In genomic region chr6:157380458-157380778, GRCh38 we compare ENCODE assay signal across 8 cellular contexts. TPM values are rescaled to one million over a fixed set of nuclear protein-coding genes. Genes with fewer than 3 reads are reported as not detected.
DNase-seq lines count a peak whose midpoint lies in the region; ATAC-seq and TF ChIP-seq lines count a peak whose summit lies in the region.

No MANE protein-coding gene starts in this region.

- TF ChIP-seq CTCF in testis (IDR thresholded peaks at IDR 0.05) = no peak

- ATAC-seq in HG03439 (IDR thresholded peaks at IDR 0.05; ENCODE audit: unreplicated experiment) = peak; percentile 17
- peak; percentile 3 for ATAC-seq in left lobe of liver
- no peak for ATAC-seq in GM19351 (IDR thresholded peaks at IDR 0.05; ENCODE audit: unreplicated experiment)

- H3K4me1 ChIP-seq in testis = peaks cover 22% of the 10 kb centered on the region

- no peaks in the 10 kb centered on the region for H3K9me3 ChIP-seq in testis

- TF ChIP-seq POLR2A in testis (IDR thresholded peaks at IDR 0.05) = no peak

- DNase-seq in stimulated activated CD4-positive, alpha-beta T cell treated with anti-CD3 and anti-CD28 coated beads, Interleukin-12 subunit alpha, Interleukin-12 subunit beta, amount 100 ng/mL, for 24 hours (ENCODE audit: low read depth in 2 of 2) = peak; percentile 12 to 14
- DNase-seq in stimulated activated CD4-positive, alpha-beta T cell treated with anti-CD3 and anti-CD28 coated beads, Interleukin-2, amount 100 ng/mL, for 48 hours = no peak
- no peak for DNase-seq in left lobe of liver (ENCODE audit: low spot score)
- no peak for DNase-seq in testis
- no peak for DNase-seq in dermis blood vessel endothelial cell

- intact Hi-C loops in testis (cut with DNase I; ENCODE audit: low total_unique reads) = no loop called here

- H3K27ac ChIP-seq in angular gyrus (ENCODE audit: low read depth, low read length) (peak overlapping the region; percentile 70), testis (peak overlapping the region; percentile 86 to 95)

- H3K27me3 ChIP-seq in testis = no peaks in the 10 kb centered on the region

- WGBS in testis, 2 donors = 0% methylated on average over 14 of the region's 28 CpGs; no CpG with 5 or more reads in 1 of the 2 donors

- no peaks in the 10 kb centered on the region for H3K36me3 ChIP-seq in testis (ENCODE audit: low read depth, missing control alignments)

- H3K4me3 ChIP-seq in testis = peak overlapping the region; percentile 73 to 95

RNA-seq across cellular contexts. Expression of gene ZDHHC14, which starts 0.6 kb away (rescaled TPM):
- total RNA-seq in left lobe of liver = 13.7 TPM
- total RNA-seq in testis = 10 to 100 TPM; 67.9 to 74.9 TPM
- polyA plus RNA-seq in testis (ENCODE audit: insufficient read depth, low read depth, low replicate concordance) = 28.5 TPM
- total RNA-seq in dermis blood vessel endothelial cell = 24.1 and 32.8 TPM in 2 replicates

RNA-seq across cellular contexts. Expression of gene TMEM242, which starts 57.1 kb away (rescaled TPM):
- total RNA-seq in left lobe of liver (6.8 TPM), testis (10 to 100 TPM; 10.3 to 11.9 TPM), dermis blood vessel endothelial cell (6.2 and 7.5 TPM in 2 replicates)
- 8.9 TPM for polyA plus RNA-seq in testis (ENCODE audit: insufficient read depth, low read depth, low replicate concordance)

Comparison
In these comparisons a context has a peak if more than half of its experiments do, and no peak if none do; other contexts are left out.
1. DNase-seq: peak in stimulated activated CD4-positive, alpha-beta T cell treated with anti-CD3 and anti-CD28 coated beads, Interleukin-12 subunit alpha, Interleukin-12 subunit beta, amount 100 ng/mL, for 24 hours (2 of 2); none in stimulated activated CD4-positive, alpha-beta T cell treated with anti-CD3 and anti-CD28 coated beads, Interleukin-2, amount 100 ng/mL, for 48 hours (0 of 2), left lobe of liver (single experiment), testis (single experiment) and dermis blood vessel endothelial cell (single experiment).